Comparison of ENCODE assay signal across 14 cellular contexts in the genomic region with DNA sequence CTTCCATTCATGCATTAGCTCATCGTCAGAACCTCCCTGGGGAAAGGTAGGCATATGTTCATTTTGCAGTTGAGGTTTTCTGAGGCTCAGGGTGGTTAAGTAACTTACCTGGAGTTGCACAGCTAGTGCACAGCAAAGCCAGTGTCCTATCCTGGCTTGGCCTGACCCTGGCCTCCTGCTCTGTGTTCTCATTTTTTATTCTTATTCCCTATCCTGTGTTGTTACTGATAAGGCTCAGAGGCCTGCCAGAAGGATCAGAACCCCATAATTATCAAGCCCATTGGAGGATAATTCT.
DNase-seq lines count a peak whose midpoint lies in the region; ATAC-seq and TF ChIP-seq lines count a peak whose summit lies in the region.
"Had no signal": no experiment of that assay in that cellular context is flagged by ENCODE, and none has a peak within 500 bp of the region (broad histone marks: within the 10 kb centered on the region; RNA-seq: fewer than 3 reads in every experiment).

No MANE protein-coding gene starts in this region.

- DNase-seq in NCI-H1436 (lab: John Stamatoyannopoulos, UW): peak; percentile 26
- no peak for DNase-seq in NCI-H1436 treated with DMSO at 0.1 percent for 48 hours (lab: John Stamatoyannopoulos, UW)
- no peak for DNase-seq in natural killer cell treated with Interleukin-12 subunit alpha and Interleukin-12 subunit beta and Interleukin-15 and Interleukin-18, amount 100 ng/mL, for 72 hours (ENCODE audit: low spot score)
- DNase-seq in natural killer cell: no peak
- peak; percentile 1 for DNase-seq in chondrocyte (ENCODE audit: low spot score)
- no peak for DNase-seq in activated CD4-positive, alpha-beta T cell treated with anti-CD3 and anti-CD28 coated beads for 1 hour
- no peak for DNase-seq in naive thymus-derived CD8-positive, alpha-beta T cell
- DNase-seq: CD4-positive, alpha-beta memory T cell; DMS153; DMS79; GDM1; GM23248 had no signal

- POLR2A ChIA-PET in naive thymus-derived CD8-positive, alpha-beta T cell (lab: Charles Lee): interaction anchor here (1.1 kb wide), 1 partner anchor 112 kb away, joined by 3 read pairs; a partner anchor contains a TSS

- no peak for TF ChIP-seq CTCF in natural killer cell (IDR thresholded peaks at IDR 0.05)
- TF ChIP-seq CTCF in chondrocyte (IDR thresholded peaks at IDR 0.05): no peak

- no peak for ATAC-seq in natural killer cell treated with Interleukin-12 subunit alpha and Interleukin-12 subunit beta and Interleukin-15 and Interleukin-18, amount 100 ng/mL, for 72 hours
- no peak for ATAC-seq in natural killer cell
- no peak for ATAC-seq in naive thymus-derived CD8-positive, alpha-beta T cell
- ATAC-seq: A549 had no signal

- intact Hi-C loops in natural killer cell (cut with micrococcal nuclease): no loop called here

- H3K36me3 Mint-ChIP-seq in natural killer cell treated with Interleukin-12 subunit alpha and Interleukin-12 subunit beta and Interleukin-15 and Interleukin-18, amount 100 ng/mL, for 72 hours: no peaks in the 10 kb centered on the region
- H3K36me3 Mint-ChIP-seq in natural killer cell (no peaks in the 10 kb centered on the region), chondrocyte (ENCODE audit: low read depth) (peaks cover 10% of the 10 kb centered on the region)
- H3K36me3 Mint-ChIP-seq in naive thymus-derived CD8-positive, alpha-beta T cell: peaks cover 0 to 8% (median 0%) of the 10 kb centered on the region in 3 donors

- H3K27ac Mint-ChIP-seq in natural killer cell treated with Interleukin-12 subunit alpha and Interleukin-12 subunit beta and Interleukin-15 and Interleukin-18, amount 100 ng/mL, for 72 hours: peak overlapping the region; percentile 11 to 74
- H3K27ac Mint-ChIP-seq in natural killer cell (peak overlapping the region in 1 of 2 donors; percentile 56), chondrocyte (ENCODE audit: unreplicated experiment) (no peak overlapping the region)
- peak overlapping the region in 1 of 10 donors; percentile 4 for H3K27ac Mint-ChIP-seq in naive thymus-derived CD8-positive, alpha-beta T cell
- H3K27ac Mint-ChIP-seq: CD14-positive monocyte had no signal

- no peaks in the 10 kb centered on the region for H3K27me3 Mint-ChIP-seq in natural killer cell treated with Interleukin-12 subunit alpha and Interleukin-12 subunit beta and Interleukin-15 and Interleukin-18, amount 100 ng/mL, for 72 hours
- H3K27me3 Mint-ChIP-seq in natural killer cell (ENCODE audit: low read depth in 2 of 2) (no peaks in the 10 kb centered on the region), chondrocyte (ENCODE audit: low read depth) (no peaks in the 10 kb centered on the region)
- H3K27me3 Mint-ChIP-seq in naive thymus-derived CD8-positive, alpha-beta T cell: no peaks in the 10 kb centered on the region
- H3K27me3 Mint-ChIP-seq: CD4-positive, alpha-beta memory T cell had no signal

- H3K4me1 Mint-ChIP-seq in natural killer cell treated with Interleukin-12 subunit alpha and Interleukin-12 subunit beta and Interleukin-15 and Interleukin-18, amount 100 ng/mL, for 72 hours (ENCODE audit: low read depth in 2 of 2): peaks cover 27 to 55% of the 10 kb centered on the region in 2 donors
- H3K4me1 Mint-ChIP-seq in natural killer cell (peaks cover 23 to 30% of the 10 kb centered on the region in 2 donors), chondrocyte (ENCODE audit: low read depth) (peaks cover 19% of the 10 kb centered on the region)
- peaks cover 15 to 40% (median 32%) of the 10 kb centered on the region in 4 donors for H3K4me1 Mint-ChIP-seq in naive thymus-derived CD8-positive, alpha-beta T cell

- no peak overlapping the region for H3K4me3 Mint-ChIP-seq in natural killer cell treated with Interleukin-12 subunit alpha and Interleukin-12 subunit beta and Interleukin-15 and Interleukin-18, amount 100 ng/mL, for 72 hours
- H3K4me3 Mint-ChIP-seq in natural killer cell (no peak overlapping the region), chondrocyte (ENCODE audit: unreplicated experiment) (no peak overlapping the region)
- H3K4me3 Mint-ChIP-seq in naive thymus-derived CD8-positive, alpha-beta T cell: no peak overlapping the region
- H3K4me3 Mint-ChIP-seq: CD14-positive monocyte; CD4-positive, alpha-beta memory T cell had no signal

- H3K9me3 Mint-ChIP-seq in natural killer cell treated with Interleukin-12 subunit alpha and Interleukin-12 subunit beta and Interleukin-15 and Interleukin-18, amount 100 ng/mL, for 72 hours: no peaks in the 10 kb centered on the region
- no peaks in the 10 kb centered on the region for H3K9me3 Mint-ChIP-seq in natural killer cell
- H3K9me3 Mint-ChIP-seq in chondrocyte (ENCODE audit: low read depth): no peaks in the 10 kb centered on the region
- no peaks in the 10 kb centered on the region for H3K9me3 Mint-ChIP-seq in naive thymus-derived CD8-positive, alpha-beta T cell
- H3K9me3 Mint-ChIP-seq: CD14-positive monocyte; CD4-positive, alpha-beta memory T cell had no signal

Comparison
In these comparisons a context has a peak if more than half of its experiments do, and no peak if none do; other contexts are left out.
1. DNase-seq: peak in NCI-H1436 (single experiment) and chondrocyte (single experiment); none in NCI-H1436 treated with DMSO at 0.1 percent for 48 hours (single experiment), natural killer cell treated with Interleukin-12 subunit alpha and Interleukin-12 subunit beta and Interleukin-15 and Interleukin-18, amount 100 ng/mL, for 72 hours (single experiment), natural killer cell (single experiment), activated CD4-positive, alpha-beta T cell treated with anti-CD3 and anti-CD28 coated beads for 1 hour (single experiment) and naive thymus-derived CD8-positive, alpha-beta T cell (0 of 10).